ENCODE assay signal across 8 cellular contexts in genomic region chr7:39741942-39742623, GRCh38.
DNase-seq lines count a peak whose midpoint lies in the region; ATAC-seq and TF ChIP-seq lines count a peak whose summit lies in the region.

No MANE protein-coding gene starts in this region.

- ATAC-seq in HG03139 (IDR thresholded peaks at IDR 0.05; ENCODE audit: unreplicated experiment) = peak; percentile 76
- no peak for ATAC-seq in HG02610 (IDR thresholded peaks at IDR 0.05; ENCODE audit: unreplicated experiment)

- TF ChIP-seq POLR2A in vagina (IDR thresholded peaks at IDR 0.05) = no peak

- peaks cover 2% of the 10 kb centered on the region for H3K36me3 Mint-ChIP-seq in chondrocyte (ENCODE audit: low read depth)
- H3K36me3 Mint-ChIP-seq in nephron progenitor cell (ENCODE audit: low read depth) = peaks cover 13% of the 10 kb centered on the region

- no peaks in the 10 kb centered on the region for H3K27me3 Mint-ChIP-seq in chondrocyte (ENCODE audit: low read depth)
- H3K27me3 Mint-ChIP-seq in nephron progenitor cell (ENCODE audit: low read depth, poor library complexity) = peaks cover 3% of the 10 kb centered on the region

- peak; percentile 68 for DNase-seq in DMS79 (lab: John Stamatoyannopoulos, UW)
- peak in 4 of 5 donors; percentile 12 to 31 (median 23) for DNase-seq in T-helper 1 cell
- no peak for DNase-seq in chondrocyte (ENCODE audit: low spot score)
- peak; percentile 46 for DNase-seq in nephron progenitor cell
- DNase-seq in vagina (ENCODE audit: extremely low spot score in 2 of 2) = no peak
- no peak for DNase-seq in hippocampal formation (lab: John Stamatoyannopoulos, UW)

- H3K4me3 ChIP-seq in vagina = no peak overlapping the region

- H3K27ac ChIP-seq in vagina = no peak overlapping the region

- H3K9me3 ChIP-seq in vagina = no peaks in the 10 kb centered on the region

- no peaks in the 10 kb centered on the region for H3K4me1 ChIP-seq in vagina

- no peaks in the 10 kb centered on the region for H3K36me3 ChIP-seq in vagina

- no peaks in the 10 kb centered on the region for H3K27me3 ChIP-seq in vagina

- peak; percentile 72 for TF ChIP-seq CTCF in chondrocyte (IDR thresholded peaks at IDR 0.05)
- peak; percentile 43 for TF ChIP-seq CTCF in nephron progenitor cell (IDR thresholded peaks at IDR 0.05)
- TF ChIP-seq CTCF in vagina (IDR thresholded peaks at IDR 0.05) = no peak

- H3K9me3 Mint-ChIP-seq in chondrocyte (ENCODE audit: low read depth) (no peaks in the 10 kb centered on the region), nephron progenitor cell (no peaks in the 10 kb centered on the region)

- H3K27ac Mint-ChIP-seq in chondrocyte (ENCODE audit: unreplicated experiment) (no peak overlapping the region), nephron progenitor cell (no peak overlapping the region)

- H3K4me3 Mint-ChIP-seq in chondrocyte (ENCODE audit: unreplicated experiment) (no peak overlapping the region), nephron progenitor cell (no peak overlapping the region)

- intact Hi-C loops in vagina (cut with DNase I) = no loop called here

- peaks cover 3% of the 10 kb centered on the region for H3K4me1 Mint-ChIP-seq in chondrocyte (ENCODE audit: low read depth)
- H3K4me1 Mint-ChIP-seq in nephron progenitor cell = peaks cover 22% of the 10 kb centered on the region

Comparison
In these comparisons a context has a peak if more than half of its experiments do, and no peak if none do; other contexts are left out.
1. DNase-seq: peak in DMS79 (single experiment), T-helper 1 cell (4 of 5) and nephron progenitor cell (single experiment); none in chondrocyte (single experiment), vagina (0 of 2) and hippocampal formation (0 of 2).
2. CTCF ChIP-seq: peak in chondrocyte (single experiment) and nephron progenitor cell (single experiment); none in vagina (0 of 3).